ENCODE assay signal across 18 cellular contexts in the genomic region with DNA sequence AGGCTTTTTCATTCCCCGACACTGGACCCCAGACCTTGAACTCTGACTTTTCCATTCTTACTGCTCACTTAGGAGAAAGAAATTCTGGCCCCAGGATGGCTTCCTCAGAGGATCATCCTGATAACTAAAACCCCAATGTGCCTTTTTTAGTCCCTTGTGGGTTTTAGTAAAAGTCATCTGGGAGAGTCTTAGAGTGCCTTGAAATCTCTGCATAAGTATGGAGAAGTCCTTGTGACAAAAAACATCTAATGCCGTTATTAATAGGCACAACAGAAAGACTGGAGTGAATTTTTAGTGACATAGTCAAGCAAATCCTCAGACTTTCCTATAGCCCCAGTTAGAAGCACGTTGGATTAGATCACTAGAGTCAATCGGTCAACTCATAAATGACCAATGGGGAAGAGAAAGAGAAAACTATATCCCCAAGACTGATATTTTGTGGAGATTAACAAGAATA.
DNase-seq lines count a peak whose midpoint lies in the region; ATAC-seq and TF ChIP-seq lines count a peak whose summit lies in the region.
"Had no signal": no experiment of that assay in that cellular context is flagged by ENCODE, and none has a peak within 500 bp of the region (broad histone marks: within the 10 kb centered on the region; RNA-seq: fewer than 3 reads in every experiment).

No MANE protein-coding gene starts in this region.

- no peaks in the 10 kb centered on the region for H3K27me3 Mint-ChIP-seq in activated CD8-positive, alpha-beta T cell treated with anti-CD3 and anti-CD28 coated beads for 36 hours
- H3K27me3 Mint-ChIP-seq: CD4-positive, CD25-positive, alpha-beta regulatory T cell; memory B cell had no signal

- H3K36me3 ChIP-seq in sigmoid colon: no peaks in the 10 kb centered on the region
- no peaks in the 10 kb centered on the region for H3K36me3 ChIP-seq in uterus
- H3K36me3 ChIP-seq: colonic mucosa, HAP-1 had no signal

- TF ChIP-seq CTCF in foreskin fibroblast (IDR thresholded peaks at IDR 0.05; ENCODE audit: low read depth, low read length) (no peak), sigmoid colon (IDR thresholded peaks at IDR 0.05) (no peak), uterus (IDR thresholded peaks at IDR 0.05) (no peak)
- no peak for TF ChIP-seq CTCF in activated CD8-positive, alpha-beta T cell treated with anti-CD3 and anti-CD28 coated beads for 36 hours (IDR thresholded peaks at IDR 0.05)

- CTCF ChIA-PET in activated CD8-positive, alpha-beta T cell treated with anti-CD3 and anti-CD28 coated beads for 36 hours (lab: Charles Lee): no interaction called here

- DNase-seq in Right ventricle myocardium superior (no peak), cardiac septum (ENCODE audit: low spot score) (no peak), foreskin fibroblast (peak; percentile 2 to 4), sigmoid colon (no peak), uterus (no peak), NCI-H1436 treated with DMSO at 0.1 percent for 48 hours (lab: John Stamatoyannopoulos, UW) (no peak)
- DNase-seq in activated CD8-positive, alpha-beta T cell treated with anti-CD3 and anti-CD28 coated beads for 36 hours: no peak
- DNase-seq: 8988T; activated CD4-positive, alpha-beta T cell treated with anti-CD3 and anti-CD28 coated beads for 48 hours; CD4-positive, CD25-positive, alpha-beta regulatory T cell; colonic mucosa; glutamatergic neuron; KG1; NCI-H1092 treated with DMSO at 0.1 percent for 48 hours; nephron progenitor cell had no signal

- H3K27ac ChIP-seq in sigmoid colon: peak overlapping the region in 3 of 4 donors; percentile 23 to 45 (median 42)
- peak overlapping the region; percentile 12 to 28 for H3K27ac ChIP-seq in uterus
- H3K27ac ChIP-seq: colonic mucosa had no signal

- H3K27me3 ChIP-seq in sigmoid colon (no peaks in the 10 kb centered on the region), uterus (no peaks in the 10 kb centered on the region)
- H3K27me3 ChIP-seq: colonic mucosa had no signal

- intact Hi-C loops in Right ventricle myocardium superior (cut with DNase I): no loop called here
- intact Hi-C loops in cardiac septum (cut with DNase I): no loop called here
- intact Hi-C loops in sigmoid colon (cut with DNase I): no loop called here
- intact Hi-C loops in uterus (cut with DNase I; ENCODE audit: low total_unique reads): no loop called here
- intact Hi-C loops in activated CD8-positive, alpha-beta T cell treated with anti-CD3 and anti-CD28 coated beads for 36 hours (cut with micrococcal nuclease): no loop called here

- peaks cover 26% of the 10 kb centered on the region for H3K9me3 Mint-ChIP-seq in activated CD8-positive, alpha-beta T cell treated with anti-CD3 and anti-CD28 coated beads for 36 hours

- H3K27ac Mint-ChIP-seq in activated CD8-positive, alpha-beta T cell treated with anti-CD3 and anti-CD28 coated beads for 36 hours: no peak overlapping the region
- H3K27ac Mint-ChIP-seq: CD4-positive, CD25-positive, alpha-beta regulatory T cell; memory B cell; nephron progenitor cell had no signal

- H3K36me3 Mint-ChIP-seq in activated CD8-positive, alpha-beta T cell treated with anti-CD3 and anti-CD28 coated beads for 36 hours (ENCODE audit: low read depth): no peaks in the 10 kb centered on the region
- H3K36me3 Mint-ChIP-seq: CD4-positive, CD25-positive, alpha-beta regulatory T cell; memory B cell had no signal

- no peak overlapping the region for H3K4me3 Mint-ChIP-seq in activated CD8-positive, alpha-beta T cell treated with anti-CD3 and anti-CD28 coated beads for 36 hours
- H3K4me3 Mint-ChIP-seq: CD4-positive, CD25-positive, alpha-beta regulatory T cell; memory B cell; nephron progenitor cell had no signal

- H3K4me3 ChIP-seq in foreskin fibroblast (ENCODE audit: low read depth in 1 of 2, low read length in 2 of 2): no peak overlapping the region
- no peak overlapping the region for H3K4me3 ChIP-seq in sigmoid colon
- H3K4me3 ChIP-seq in uterus: no peak overlapping the region
- H3K4me3 ChIP-seq: colonic mucosa, HAP-1 had no signal

- POLR2A ChIA-PET in activated CD8-positive, alpha-beta T cell treated with anti-CD3 and anti-CD28 coated beads for 36 hours (lab: Charles Lee): no interaction called here

- no peaks in the 10 kb centered on the region for H3K4me1 Mint-ChIP-seq in activated CD8-positive, alpha-beta T cell treated with anti-CD3 and anti-CD28 coated beads for 36 hours (ENCODE audit: low read depth)
- H3K4me1 Mint-ChIP-seq: CD4-positive, CD25-positive, alpha-beta regulatory T cell; nephron progenitor cell had no signal

- ATAC-seq in Right ventricle myocardium superior (ENCODE audit: poor library complexity): peak; percentile 38
- ATAC-seq in GM18858 (IDR thresholded peaks at IDR 0.05; ENCODE audit: unreplicated experiment): no peak
- ATAC-seq in activated CD8-positive, alpha-beta T cell treated with anti-CD3 and anti-CD28 coated beads for 36 hours: no peak

- TF ChIP-seq POLR2A in sigmoid colon (IDR thresholded peaks at IDR 0.05): no peak
- TF ChIP-seq POLR2A in uterus (IDR thresholded peaks at IDR 0.05): no peak

- WGBS in sigmoid colon, 2 donors: 61 to 73% methylated on average over 4 of the region's 4 CpGs

- H3K9me3 ChIP-seq in sigmoid colon (no peaks in the 10 kb centered on the region), uterus (peaks cover 0 to 14% of the 10 kb centered on the region in 2 donors)
- H3K9me3 ChIP-seq: colonic mucosa had no signal

- no peak for TF ChIP-seq EP300 in sigmoid colon (IDR thresholded peaks at IDR 0.05)

- H3K4me1 ChIP-seq in sigmoid colon (no peaks in the 10 kb centered on the region), uterus (no peaks in the 10 kb centered on the region)
- H3K4me1 ChIP-seq: colonic mucosa, HAP-1 had no signal

Comparison
In these comparisons a context has a peak if more than half of its experiments do, and no peak if none do; other contexts are left out.
1. DNase-seq: peak in foreskin fibroblast (2 of 2); none in Right ventricle myocardium superior (single experiment), cardiac septum (single experiment), sigmoid colon (single experiment), uterus (0 of 2), NCI-H1436 treated with DMSO at 0.1 percent for 48 hours (single experiment) and activated CD8-positive, alpha-beta T cell treated with anti-CD3 and anti-CD28 coated beads for 36 hours (single experiment).